Comparison of ENCODE assay signal across 19 cellular contexts in genomic region chr12:92395322-92395721, GRCh38.
"Had no signal": no experiment of that assay in that cellular context is flagged by ENCODE, and none has a peak within 500 bp of the region (broad histone marks: within the 10 kb centered on the region; RNA-seq: fewer than 3 reads in every experiment).

No MANE protein-coding gene starts in this region.

- H3K27me3 ChIP-seq: esophagus squamous epithelium, gastrocnemius medialis, left lung, neural progenitor cell, tibial artery had no signal

- H3K27me3 Mint-ChIP-seq: naive B cell; stimulated activated naive CD8-positive, alpha-beta T cell treated with anti-CD3 and anti-CD28 coated beads, Interleukin-15, amount 100 ng/mL, for 72 hours had no signal

- H3K27ac Mint-ChIP-seq: endodermal cell, neural progenitor cell had no signal

- H3K27ac ChIP-seq: gastrocnemius medialis, left lung, neural progenitor cell, tibial artery had no signal

- ATAC-seq: gastrocnemius medialis; left lung; stimulated activated naive CD8-positive, alpha-beta T cell treated with anti-CD3 and anti-CD28 coated beads, Interleukin-15, amount 100 ng/mL, for 72 hours had no signal

- DNase-seq: activated CD4-positive, alpha-beta T cell treated with anti-CD3 and anti-CD28 coated beads for 48 hours; activated CD4-positive, CD25-positive, alpha-beta regulatory T cell; activated CD8-positive, alpha-beta memory T cell treated with anti-CD3 and anti-CD28 coated beads for 24 hours; activated CD8-positive, alpha-beta memory T cell treated with anti-CD3 and anti-CD28 coated beads, Interleukin-2, amount 50 U/mL, for 4 hours; activated gamma-delta T cell; cortex of kidney; endodermal cell; esophagus squamous epithelium; gastrocnemius medialis; hippocampal formation; kidney glomerular epithelial cell; left lung; naive B cell; posterior cingulate gyrus; stimulated activated CD4-positive, alpha-beta T cell treated with anti-CD3 and anti-CD28 coated beads, Interleukin-2, amount 100 ng/mL, for 48 hours; stimulated activated naive CD8-positive, alpha-beta T cell treated with anti-CD3 and anti-CD28 coated beads, Interleukin-15, amount 100 ng/mL, for 72 hours; T1000; tibial artery had no signal

- H3K4me3 Mint-ChIP-seq: endodermal cell, naive B cell, neural progenitor cell had no signal
